10 cellular contexts compared by ENCODE assay signal in genomic region chr15:48897144-48897814, GRCh38. TPM values are rescaled to one million over a fixed set of nuclear protein-coding genes. Genes with fewer than 3 reads are reported as not detected.
DNase-seq lines count a peak whose midpoint lies in the region; ATAC-seq and TF ChIP-seq lines count a peak whose summit lies in the region.
"Had no signal": no experiment of that assay in that cellular context is flagged by ENCODE, and none has a peak within 500 bp of the region (broad histone marks: within the 10 kb centered on the region; RNA-seq: fewer than 3 reads in every experiment).

No MANE protein-coding gene starts in this region.

- no peak for ATAC-seq in GM21786 (IDR thresholded peaks at IDR 0.05; ENCODE audit: unreplicated experiment)
- no peak for ATAC-seq in GM18498 (IDR thresholded peaks at IDR 0.05; ENCODE audit: unreplicated experiment)

- H3K4me3 ChIP-seq in fibroblast of mammary gland (ENCODE audit: control insufficient read depth, low read depth, low read length): peak overlapping the region; percentile 36
- H3K4me3 ChIP-seq: lung had no signal

- no peak for TF ChIP-seq CTCF in fibroblast of mammary gland (conservative IDR thresholded peaks at IDR 0.05; ENCODE audit: control insufficient read depth, insufficient read depth, low read depth, low read length)

- DNase-seq in Ammon's horn (ENCODE audit: low spot score) (peak; percentile 50), NCI-H460 (ENCODE audit: extremely low read depth, low read depth) (peak; percentile 54), fibroblast of mammary gland (ENCODE audit: low read depth) (peak; percentile 64), pons (ENCODE audit: low spot score) (peak; percentile 92), HuH-7 (ENCODE audit: low spot score) (no peak), DMS53 treated with DMSO at 0.1 percent for 48 hours (lab: John Stamatoyannopoulos, UW; ENCODE audit: unreplicated experiment) (no peak)
- DNase-seq: stimulated activated CD8-positive, alpha-beta memory T cell treated with anti-CD3 and anti-CD28 coated beads, Interleukin-4, amount 100 ng/mL, for 48 hours had no signal

RNA-seq across cellular contexts. Expression of gene EID1, which starts 19.3 kb away (rescaled TPM):
- total RNA-seq in NCI-H460 (2014; rRNA removed; shearing (Covaris generic)): 229 and 253 TPM in 2 replicates
- polyA plus RNA-seq in NCI-H460 (2014; cell fraction: nucleus; rRNA removed): 153 and 221 TPM in 2 replicates

Comparison
In these comparisons a context has a peak if more than half of its experiments do, and no peak if none do; other contexts are left out.
1. DNase-seq: peak in Ammon's horn (single experiment), NCI-H460 (single experiment), fibroblast of mammary gland (single experiment) and pons (single experiment); none in HuH-7 (single experiment) and DMS53 treated with DMSO at 0.1 percent for 48 hours (single experiment).